Comparison of ENCODE assay signal across 22 cellular contexts in the genomic region with DNA sequence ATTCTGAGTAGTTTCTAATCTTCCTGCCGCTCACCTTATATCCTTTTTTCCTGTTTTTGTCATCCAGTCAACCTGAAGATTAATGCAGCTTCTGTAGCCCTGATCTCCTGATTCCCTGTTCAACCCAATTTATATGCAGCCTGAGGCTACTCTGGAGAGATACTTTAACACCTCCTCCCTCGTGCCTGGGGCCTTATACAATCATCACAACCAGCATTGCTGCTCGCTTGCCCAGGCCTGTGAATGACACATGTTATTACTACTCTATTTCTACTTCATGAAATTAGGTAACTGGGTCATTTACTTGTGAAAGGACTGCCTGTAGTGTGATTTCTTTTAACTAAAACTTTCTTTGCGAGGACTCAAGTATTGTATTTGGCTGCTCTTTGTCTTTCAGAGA. TPM values are rescaled to one million over a fixed set of nuclear protein-coding genes. Genes with fewer than 3 reads are reported as not detected.
DNase-seq lines count a peak whose midpoint lies in the region; ATAC-seq and TF ChIP-seq lines count a peak whose summit lies in the region.
"Had no signal": no experiment of that assay in that cellular context is flagged by ENCODE, and none has a peak within 500 bp of the region (broad histone marks: within the 10 kb centered on the region; RNA-seq: fewer than 3 reads in every experiment).

No MANE protein-coding gene starts in this region.

- peak; percentile 71; the same call in 2 of the 3 replicates for ATAC-seq in RWPE2 (ENCODE audit: low read depth)
- ATAC-seq: HCT116, K562 had no signal

- TF ChIP-seq CTCF in RWPE2 (IDR thresholded peaks at IDR 0.05; ENCODE audit: poor library complexity, severe bottlenecking) (no peak), osteoblast (IDR thresholded peaks at IDR 0.05; ENCODE audit: extremely low read depth, low read depth, low read length) (no peak)

- H3K36me3 ChIP-seq in RWPE2 (ENCODE audit: low read depth) (no peaks in the 10 kb centered on the region), osteoblast (ENCODE audit: insufficient read depth, low read length) (no peaks in the 10 kb centered on the region)

- DNase-seq in NCI-H82 (lab: John Stamatoyannopoulos, UW) (peak; percentile 3), NCI-H82 treated with DMSO at 0.1 percent for 48 hours (lab: John Stamatoyannopoulos, UW; ENCODE audit: unreplicated experiment) (no peak), RWPE2 (ENCODE audit: low spot score) (no peak), epithelial cell of prostate (ENCODE audit: low read depth, low spot score) (peak; percentile 39), osteoblast (ENCODE audit: insufficient read length, low spot score, missing footprints) (peak; percentile 15), NCI-H1105 (lab: John Stamatoyannopoulos, UW) (no peak), Kasumi-1 (lab: John Stamatoyannopoulos, UW) (no peak), NCI-H526 (lab: John Stamatoyannopoulos, UW) (no peak)
- DNase-seq: CD4-positive, CD25-positive, alpha-beta regulatory T cell; DMS153; DND-41; MM.1S; NCI-H1436; NCI-H187 treated with DMSO at 0.1 percent for 48 hours; NCI-H446 treated with DMSO at 0.1 percent for 48 hours; NCI-H526 treated with DMSO at 0.1 percent for 48 hours; PC-9; SIG-M5; SW 1271 had no signal

- H3K4me2 ChIP-seq in osteoblast (ENCODE audit: insufficient read depth, low read length) = no peak overlapping the region
- H3K4me2 ChIP-seq: PC-9 had no signal

- no peak overlapping the region for H2AFZ ChIP-seq in osteoblast (ENCODE audit: low read length)
- H2AFZ ChIP-seq: PC-9 had no signal

- no peak overlapping the region for H3K4me3 ChIP-seq in RWPE2 (ENCODE audit: severe bottlenecking)
- H3K4me3 ChIP-seq in osteoblast (ENCODE audit: insufficient read depth, low read length) = no peak overlapping the region
- H3K4me3 ChIP-seq: K562, PC-9, SK-N-MC had no signal

- H3K79me2 ChIP-seq in osteoblast (ENCODE audit: insufficient read depth, low read length) = no peaks in the 10 kb centered on the region

- H3K9me3 ChIP-seq in RWPE2 (ENCODE audit: severe bottlenecking) = no peaks in the 10 kb centered on the region
- no peaks in the 10 kb centered on the region for H3K9me3 ChIP-seq in osteoblast (ENCODE audit: low read depth, low read length)

- H3K27me3 ChIP-seq in RWPE2 (ENCODE audit: insufficient read depth, poor library complexity, severe bottlenecking) = peaks cover 6% of the 10 kb centered on the region
- H3K27me3 ChIP-seq in osteoblast (ENCODE audit: insufficient read depth, low read length) = no peaks in the 10 kb centered on the region

- H3K4me1 ChIP-seq in RWPE2 (ENCODE audit: insufficient read depth, poor library complexity, severe bottlenecking) (no peaks in the 10 kb centered on the region), osteoblast (ENCODE audit: insufficient read depth, low read length) (no peaks in the 10 kb centered on the region)

- no peaks in the 10 kb centered on the region for H4K20me1 ChIP-seq in osteoblast (ENCODE audit: insufficient read depth, low read length)

- H3K27ac ChIP-seq in RWPE2 (ENCODE audit: poor library complexity, severe bottlenecking) (no peak overlapping the region), epithelial cell of prostate (no peak overlapping the region), osteoblast (ENCODE audit: low read depth, low read length) (no peak overlapping the region)
- H3K27ac ChIP-seq: PC-9, SK-N-MC had no signal

RNA-seq across cellular contexts. Expression of gene WDR17, which starts 33.7 kb away (rescaled TPM):
- total RNA-seq in osteoblast = 0.36 and 0.59 TPM in 2 replicates

Comparison
In these comparisons a context has a peak if more than half of its experiments do, and no peak if none do; other contexts are left out.
1. DNase-seq: peak in NCI-H82 (single experiment), epithelial cell of prostate (single experiment) and osteoblast (single experiment); none in NCI-H82 treated with DMSO at 0.1 percent for 48 hours (single experiment), RWPE2 (single experiment), NCI-H1105 (single experiment), Kasumi-1 (0 of 2) and NCI-H526 (0 of 2).